9 cellular contexts compared by ENCODE assay signal in genomic region chr4:4995103-4995761, GRCh38. TPM values are rescaled to one million over a fixed set of nuclear protein-coding genes. Genes with fewer than 3 reads are reported as not detected.
A peak's percentile ranks its signal among the peaks of the same experiment; 100 is the strongest.
DNase-seq lines count a peak whose midpoint lies in the region; ATAC-seq and TF ChIP-seq lines count a peak whose summit lies in the region.
"Had no signal": no experiment of that assay in that cellular context is flagged by ENCODE, and none has a peak within 500 bp of the region (broad histone marks: within the 10 kb centered on the region; RNA-seq: fewer than 3 reads in every experiment).

No MANE protein-coding gene starts in this region.

- H3K4me1 Mint-ChIP-seq in CD4-positive, CD25-positive, alpha-beta regulatory T cell, result peaks cover 0 to 2% (median under 1%) of the 10 kb centered on the region in 4 donors

- no peak overlapping the region for H3K27ac Mint-ChIP-seq in CD4-positive, CD25-positive, alpha-beta regulatory T cell
- H3K27ac Mint-ChIP-seq: stimulated activated naive CD8-positive, alpha-beta T cell treated with anti-CD3 and anti-CD28 coated beads, Interleukin-15, Interleukin-2, amounts not matched to agents 100 ng/mL and 50 ng/mL, for 24 hours had no signal

- H3K27ac ChIP-seq in CD4-positive, CD25-positive, alpha-beta regulatory T cell (ENCODE audit: insufficient read depth, low read length, poor library complexity, severe bottlenecking), result no peak overlapping the region
- no peak overlapping the region for H3K27ac ChIP-seq in breast epithelium

- no peak overlapping the region for H3K4me3 ChIP-seq in CD4-positive, CD25-positive, alpha-beta regulatory T cell (ENCODE audit: low read depth, low read length)
- H3K4me3 ChIP-seq in breast epithelium, result no peak overlapping the region

- H3K4me3 Mint-ChIP-seq in CD4-positive, CD25-positive, alpha-beta regulatory T cell, result no peak overlapping the region
- H3K4me3 Mint-ChIP-seq: stimulated activated naive CD8-positive, alpha-beta T cell treated with anti-CD3 and anti-CD28 coated beads, Interleukin-15, Interleukin-2, amounts not matched to agents 100 ng/mL and 50 ng/mL, for 24 hours had no signal

- DNase-seq in CD4-positive, CD25-positive, alpha-beta regulatory T cell, result peak in 2 of 3 donors; percentile 18 to 34
- DNase-seq in KG1 (lab: John Stamatoyannopoulos, UW) (peak; percentile 58), breast epithelium (ENCODE audit: low spot score in 2 of 2) (peak; percentile 30 to 78), islet precursor cell (peak; percentile 90)
- peak; percentile 21 to 35 (median 28) for DNase-seq in stimulated activated CD4-positive, alpha-beta T cell treated with anti-CD3 and anti-CD28 coated beads, Interleukin-12 subunit alpha, Interleukin-12 subunit beta, amount 100 ng/mL, for 48 hours (ENCODE audit: low read depth in 2 of 3, low spot score in 1 of 3)

- H3K36me3 Mint-ChIP-seq in CD4-positive, CD25-positive, alpha-beta regulatory T cell, result no peaks in the 10 kb centered on the region

- peaks cover 30% of the 10 kb centered on the region for H3K27me3 Mint-ChIP-seq in CD4-positive, CD25-positive, alpha-beta regulatory T cell
- H3K27me3 Mint-ChIP-seq: stimulated activated naive CD8-positive, alpha-beta T cell treated with anti-CD3 and anti-CD28 coated beads, Interleukin-15, Interleukin-2, amounts not matched to agents 100 ng/mL and 50 ng/mL, for 24 hours had no signal

- TF ChIP-seq POLR2A in breast epithelium (IDR thresholded peaks at IDR 0.05), result no peak

- H3K4me1 ChIP-seq in CD4-positive, CD25-positive, alpha-beta regulatory T cell (ENCODE audit: control insufficient read depth, insufficient read depth, low read length, poor library complexity, severe bottlenecking), result no peaks in the 10 kb centered on the region
- H3K4me1 ChIP-seq in breast epithelium, result no peaks in the 10 kb centered on the region

- H3K9me3 Mint-ChIP-seq in CD4-positive, CD25-positive, alpha-beta regulatory T cell, result peaks cover 0 to 3% (median 0%) of the 10 kb centered on the region in 7 donors
- H3K9me3 Mint-ChIP-seq: stimulated activated naive CD8-positive, alpha-beta T cell treated with anti-CD3 and anti-CD28 coated beads, Interleukin-15, Interleukin-2, amounts not matched to agents 100 ng/mL and 50 ng/mL, for 24 hours had no signal

- intact Hi-C loops in breast epithelium (cut with DNase I; ENCODE audit: low total_unique reads), result no loop called here

- no peaks in the 10 kb centered on the region for H3K27me3 ChIP-seq in CD4-positive, CD25-positive, alpha-beta regulatory T cell (ENCODE audit: control insufficient read depth, insufficient read depth, low read length)
- H3K27me3 ChIP-seq in breast epithelium, result peaks cover 0 to 7% of the 10 kb centered on the region in 2 donors

- peak in 1 of 2 donors; percentile 34 for ATAC-seq in CD4-positive, CD25-positive, alpha-beta regulatory T cell (ENCODE audit: low read depth in 2 of 2)
- peak; percentile 81 for ATAC-seq in GM19351 (IDR thresholded peaks at IDR 0.05; ENCODE audit: unreplicated experiment)
- ATAC-seq in SK-N-SH treated with all-trans-retinoic acid at 6 μM for 48 hours, result peak; percentile 79
- no peak for ATAC-seq in HG03469 (IDR thresholded peaks at IDR 0.05; ENCODE audit: unreplicated experiment)

- TF ChIP-seq CTCF in breast epithelium (IDR thresholded peaks at IDR 0.05), result peak; percentile 54 to 90 (median 67)

- H3K9me3 ChIP-seq in CD4-positive, CD25-positive, alpha-beta regulatory T cell (ENCODE audit: control insufficient read depth in 2 of 2, low read length in 2 of 2), result no peaks in the 10 kb centered on the region
- no peaks in the 10 kb centered on the region for H3K9me3 ChIP-seq in breast epithelium

- H3K36me3 ChIP-seq in CD4-positive, CD25-positive, alpha-beta regulatory T cell (ENCODE audit: control insufficient read depth, insufficient read depth, low read length), result no peaks in the 10 kb centered on the region
- H3K36me3 ChIP-seq in breast epithelium, result no peaks in the 10 kb centered on the region

TF ChIP-seq in SK-N-SH treated with all-trans-retinoic acid at 6 μM for 48 hours, 23 proteins besides CTCF, POLR2A, EP300 and RAD21:
- TF ChIP-seq CSDC2 (CRISPR knock-in tag; IDR thresholded peaks at IDR 0.05), result no peak
- no peak for TF ChIP-seq OSR1 (CRISPR knock-in tag; IDR thresholded peaks at IDR 0.05)
- TF ChIP-seq PPARA (CRISPR knock-in tag; IDR thresholded peaks at IDR 0.05; ENCODE audit: borderline replicate concordance), result no peak

RNA-seq across cellular contexts. Expression of gene CYTL1, which starts 24.0 kb away (rescaled TPM):
- total RNA-seq in CD4-positive, CD25-positive, alpha-beta regulatory T cell, result 0.54 TPM
- polyA plus RNA-seq in CD4-positive, CD25-positive, alpha-beta regulatory T cell, result not detected
- 1 to 10 TPM in 1 of 3 donors, under 1 TPM in 2; 0.44 to 1.9 (median 0.66) TPM for total RNA-seq in breast epithelium

RNA-seq across cellular contexts. Expression of gene STK32B, which starts 56.0 kb away (rescaled TPM):
- total RNA-seq in CD4-positive, CD25-positive, alpha-beta regulatory T cell, result not detected
- not detected for polyA plus RNA-seq in CD4-positive, CD25-positive, alpha-beta regulatory T cell
- total RNA-seq in breast epithelium, result 1 to 10 TPM; 2.2 to 5.0 (median 4.6) TPM

Comparison
In these comparisons a context has a peak if more than half of its experiments do, and no peak if none do; other contexts are left out.
1. DNase-seq: peak in every context shown above with its lines; median percentile 90 in islet precursor cell; 58 in KG1; 54 in breast epithelium; 28 in stimulated activated CD4-positive, alpha-beta T cell treated with anti-CD3 and anti-CD28 coated beads, Interleukin-12 subunit alpha, Interleukin-12 subunit beta, amount 100 ng/mL, for 48 hours; 26 in CD4-positive, CD25-positive, alpha-beta regulatory T cell.